1 cellular context compared by ENCODE assay signal in the genomic region with DNA sequence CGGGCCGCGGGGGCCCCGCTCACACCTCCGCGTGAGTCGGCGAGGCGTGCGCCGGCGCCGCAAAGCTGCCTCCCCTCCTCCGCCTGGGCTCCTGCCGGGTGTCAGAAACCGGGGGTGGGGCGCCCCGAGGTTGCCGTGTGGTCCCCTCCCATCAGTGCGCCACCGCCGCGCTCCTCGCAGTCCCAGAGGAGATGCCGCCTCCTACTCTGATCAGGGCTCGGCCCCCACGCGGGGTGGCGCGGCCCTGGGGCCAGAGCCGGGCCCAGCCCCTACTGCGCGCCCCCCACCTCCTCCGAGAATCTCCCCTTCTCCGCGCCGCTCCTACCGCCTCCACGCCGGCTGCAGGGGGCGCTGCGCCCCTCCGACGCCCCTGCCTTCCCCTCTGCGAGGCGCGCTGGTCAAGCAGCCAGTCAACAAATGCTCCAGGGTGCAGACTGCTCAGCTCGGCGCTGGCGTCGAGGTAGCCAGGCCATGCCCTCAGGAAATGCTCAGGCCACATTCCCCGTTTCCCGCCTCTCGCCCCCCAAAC.
TF ChIP-seq lines count a peak whose summit lies in the region.

No MANE protein-coding gene starts in this region.

TF ChIP-seq in H1, 55 proteins besides CTCF, POLR2A, EP300 and RAD21:
- TF ChIP-seq RBBP5 (IDR thresholded peaks at IDR 0.05; ENCODE audit: borderline replicate concordance, low read depth, low read length) (peak; percentile 65; the same call in 1 of the 2 replicates), HDAC6 (IDR thresholded peaks at IDR 0.05; ENCODE audit: low read depth, low read length) (no peak), KDM5A (IDR thresholded peaks at IDR 0.05; ENCODE audit: low read length) (no peak), EZH2 (IDR thresholded peaks at IDR 0.05; ENCODE audit: low read depth, low read length, severe bottlenecking) (no peak), RXRA (IDR thresholded peaks at IDR 0.05; ENCODE audit: insufficient read depth, low read depth, low read length) (no peak), PHF8 (conservative IDR thresholded peaks at IDR 0.05; ENCODE audit: low read depth, low read length) (0 out of 2 replicates have a peak, but pooled peaks have one; percentile 9), GABPA (IDR thresholded peaks at IDR 0.05; ENCODE audit: borderline replicate concordance, insufficient read depth, low read length) (peak; percentile 77; the same call in 1 of the 2 replicates), KDM4A (IDR thresholded peaks at IDR 0.05; ENCODE audit: low read depth, low read length, severe bottlenecking) (peak; percentile 61), CREB1 (IDR thresholded peaks at IDR 0.05) (peak; percentile 63; the same call in 1 of the 2 replicates), CTBP2 (IDR thresholded peaks at IDR 0.05; ENCODE audit: borderline replicate concordance, insufficient read depth, insufficient read length, low read length) (no peak), SIN3A (conservative IDR thresholded peaks at IDR 0.05 in 1 of 2, IDR thresholded peaks at IDR 0.05 in 1 of 2; ENCODE audit: low read depth in 1 of 2, low read length in 2 of 2) (0 out of 4 replicates have a peak, but pooled peaks of 1 of the 2 experiments have one; percentile 17), TEAD4 (IDR thresholded peaks at IDR 0.05; ENCODE audit: low read depth, low read length) (0 out of 2 replicates have a peak, but pooled peaks have one; percentile 12), FOSL1 (IDR thresholded peaks at IDR 0.05; ENCODE audit: insufficient read depth, low read depth, low read length) (no peak)
- TF ChIP-seq, protein P1, sequence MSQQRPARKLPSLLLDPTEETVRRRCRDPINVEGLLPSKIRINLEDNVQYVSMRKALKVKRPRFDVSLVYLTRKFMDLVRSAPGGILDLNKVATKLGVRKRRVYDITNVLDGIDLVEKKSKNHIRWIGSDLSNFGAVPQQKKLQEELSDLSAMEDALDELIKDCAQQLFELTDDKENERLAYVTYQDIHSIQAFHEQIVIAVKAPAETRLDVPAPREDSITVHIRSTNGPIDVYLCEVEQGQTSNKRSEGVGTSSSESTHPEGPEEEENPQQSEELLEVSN (IDR thresholded peaks at IDR 0.05): peak; percentile 93
- TF ChIP-seq, protein P2, sequence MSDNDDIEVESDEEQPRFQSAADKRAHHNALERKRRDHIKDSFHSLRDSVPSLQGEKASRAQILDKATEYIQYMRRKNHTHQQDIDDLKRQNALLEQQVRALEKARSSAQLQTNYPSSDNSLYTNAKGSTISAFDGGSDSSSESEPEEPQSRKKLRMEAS (IDR thresholded peaks at IDR 0.05): peak; percentile 88
TF ChIP-seq in H1: peak in this region for 9.
